16 cellular contexts compared by ENCODE assay signal in the genomic region with DNA sequence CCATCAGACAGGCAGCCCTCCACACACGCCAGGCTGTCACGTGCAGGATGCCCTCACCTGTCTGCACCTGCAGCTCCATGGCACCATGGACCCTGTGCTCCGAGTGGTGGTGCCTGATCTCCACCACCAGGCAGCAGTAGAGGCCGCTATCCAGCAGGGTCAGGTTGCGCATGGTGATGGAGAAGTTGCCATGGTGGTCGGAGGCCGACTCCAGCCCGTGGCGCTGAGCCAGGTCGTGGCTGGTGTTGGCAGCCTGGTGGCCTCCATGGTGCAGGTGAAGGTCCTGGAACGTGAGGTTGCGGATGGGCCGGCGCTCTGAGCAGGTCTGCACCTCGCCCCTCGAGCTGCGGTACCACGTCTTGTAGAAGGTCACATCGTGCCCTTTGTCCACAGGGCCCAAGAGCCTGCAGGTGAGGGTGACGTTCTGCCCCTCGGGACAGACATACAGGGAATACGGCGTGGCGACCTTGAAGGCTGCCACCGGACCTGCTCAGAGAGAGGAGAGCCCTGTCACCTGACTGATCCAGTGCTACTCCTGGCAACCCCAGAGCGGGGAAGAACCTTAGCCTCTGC. TPM values are rescaled to one million over a fixed set of nuclear protein-coding genes. Genes with fewer than 3 reads are reported as not detected.
DNase-seq lines count a peak whose midpoint lies in the region; ATAC-seq and TF ChIP-seq lines count a peak whose summit lies in the region.
"Had no signal": no experiment of that assay in that cellular context is flagged by ENCODE, and none has a peak within 500 bp of the region (broad histone marks: within the 10 kb centered on the region; RNA-seq: fewer than 3 reads in every experiment).

No MANE protein-coding gene starts in this region.

- H3K27ac ChIP-seq in esophagus (ENCODE audit: low read depth in 2 of 2, low read length in 1 of 2): peak overlapping the region; percentile 35 to 90
- H3K27ac ChIP-seq: prostate gland, uterus had no signal

- ATAC-seq in WTC11 (peak; percentile 85), HG03095 (IDR thresholded peaks at IDR 0.05; ENCODE audit: unreplicated experiment) (no peak)
- no peak for ATAC-seq in stimulated activated effector memory CD8-positive, alpha-beta T cell treated with anti-CD3 and anti-CD28 coated beads, Interleukin-12 subunit alpha, Interleukin-12 subunit beta, amount 100 ng/mL, for 72 hours
- ATAC-seq: left lobe of liver had no signal

- 91 to 92% methylated on average over 26 of the region's 26 CpGs for WGBS in esophagus, 2 donors

- TF ChIP-seq CTCF in WTC11 (IDR thresholded peaks at IDR 0.05): peak; percentile 38; the same call in 1 of the 2 replicates

- H3K27me3 Mint-ChIP-seq in activated CD4-positive, alpha-beta T cell treated with anti-CD3 and anti-CD28 coated beads, Interleukin-2, amount 10 ng/mL, durations not matched to agents 7 days and 5 days: no peaks in the 10 kb centered on the region
- no peaks in the 10 kb centered on the region for H3K27me3 Mint-ChIP-seq in WTC11 (ENCODE audit: low read depth)

- H3K36me3 Mint-ChIP-seq in activated CD4-positive, alpha-beta T cell treated with anti-CD3 and anti-CD28 coated beads, Interleukin-2, amount 10 ng/mL, durations not matched to agents 7 days and 5 days (ENCODE audit: low read depth): peaks cover 58% of the 10 kb centered on the region
- H3K36me3 Mint-ChIP-seq in WTC11: no peaks in the 10 kb centered on the region
- peaks cover 68% of the 10 kb centered on the region for H3K36me3 Mint-ChIP-seq in stimulated activated effector memory CD8-positive, alpha-beta T cell treated with anti-CD3 and anti-CD28 coated beads, Interleukin-12 subunit alpha, Interleukin-12 subunit beta, amount 100 ng/mL, for 72 hours

- H3K4me3 ChIP-seq in esophagus (ENCODE audit: low read depth in 1 of 2, low read length in 2 of 2): no peak overlapping the region
- H3K4me3 ChIP-seq: HAP-1, prostate gland, uterus had no signal

- H3K36me3 ChIP-seq in esophagus (ENCODE audit: control insufficient read depth in 2 of 2, insufficient read depth in 2 of 2, low read length in 1 of 2): peaks cover 0 to 20% of the 10 kb centered on the region in 2 donors
- H3K36me3 ChIP-seq: HAP-1, prostate gland, uterus had no signal

- no peaks in the 10 kb centered on the region for H3K27me3 ChIP-seq in esophagus (ENCODE audit: control insufficient read depth in 1 of 2, insufficient read depth in 2 of 2, low read length in 2 of 2)
- H3K27me3 ChIP-seq: uterus had no signal

- H3K9me3 Mint-ChIP-seq in activated CD4-positive, alpha-beta T cell treated with anti-CD3 and anti-CD28 coated beads, Interleukin-2, amount 10 ng/mL, durations not matched to agents 7 days and 5 days: no peaks in the 10 kb centered on the region
- H3K9me3 Mint-ChIP-seq in WTC11: no peaks in the 10 kb centered on the region
- H3K9me3 Mint-ChIP-seq in stimulated activated effector memory CD8-positive, alpha-beta T cell treated with anti-CD3 and anti-CD28 coated beads, Interleukin-12 subunit alpha, Interleukin-12 subunit beta, amount 100 ng/mL, for 72 hours: no peaks in the 10 kb centered on the region

- peaks cover 22 to 48% of the 10 kb centered on the region in 2 donors for H3K4me1 ChIP-seq in esophagus (ENCODE audit: control insufficient read depth in 2 of 2, insufficient read depth in 2 of 2, low read length in 1 of 2)
- H3K4me1 ChIP-seq: HAP-1, prostate gland had no signal

- H3K9me3 ChIP-seq in esophagus (ENCODE audit: control insufficient read depth in 2 of 2, insufficient read depth in 1 of 2, low read depth in 1 of 2, low read length in 1 of 2): no peaks in the 10 kb centered on the region
- H3K9me3 ChIP-seq: HAP-1, prostate gland, uterus had no signal

- CTCF ChIA-PET in activated CD4-positive, alpha-beta T cell treated with anti-CD3 and anti-CD28 coated beads, Interleukin-2, amount 10 ng/mL, durations not matched to agents 7 days and 5 days (lab: Charles Lee): interaction anchor here (0.6 to 5.6 kb wide), 3 partner anchors 11 to 1314 kb away, joined by 3 to 30 read pairs (median 4); a partner anchor contains a TSS
- CTCF ChIA-PET in WTC11 (lab: Charles Lee): interaction anchor here (0.6 to 4.9 kb wide), 5 partner anchors 12 to 260 kb away, joined by 3 to 22 read pairs (median 4); a partner anchor contains a TSS

- no peak for DNase-seq in activated CD4-positive, alpha-beta T cell treated with anti-CD3 and anti-CD28 coated beads, Interleukin-2, amount 10 ng/mL, durations not matched to agents 7 days and 5 days
- no peak for DNase-seq in activated CD4-positive, alpha-beta T cell treated with anti-CD3 and anti-CD28 coated beads for 48 hours
- peak; percentile 46 for DNase-seq in WTC11 (ENCODE audit: low spot score)
- DNase-seq in stimulated activated effector memory CD8-positive, alpha-beta T cell treated with anti-CD3 and anti-CD28 coated beads, Interleukin-12 subunit alpha, Interleukin-12 subunit beta, amount 100 ng/mL, for 72 hours (ENCODE audit: low spot score in 2 of 2): no peak
- DNase-seq in cerebellum (ENCODE audit: low spot score): no peak
- no peak for DNase-seq in cerebellar nuclear complex (lab: John Stamatoyannopoulos, UW)
- DNase-seq: ACHN; activated CD4-positive, alpha-beta T cell treated with anti-CD3 and anti-CD28 coated beads, Interleukin-2, amount 50 U/mL, for 1 hour; NCI-H2227 treated with DMSO at 0.1 percent for 48 hours; uterus had no signal

- H3K27ac Mint-ChIP-seq in activated CD4-positive, alpha-beta T cell treated with anti-CD3 and anti-CD28 coated beads, Interleukin-2, amount 10 ng/mL, durations not matched to agents 7 days and 5 days: peak overlapping the region; percentile 59
- no peak overlapping the region for H3K27ac Mint-ChIP-seq in WTC11
- H3K27ac Mint-ChIP-seq in stimulated activated effector memory CD8-positive, alpha-beta T cell treated with anti-CD3 and anti-CD28 coated beads, Interleukin-12 subunit alpha, Interleukin-12 subunit beta, amount 100 ng/mL, for 72 hours: peak overlapping the region; percentile 83

- POLR2A ChIA-PET in activated CD4-positive, alpha-beta T cell treated with anti-CD3 and anti-CD28 coated beads, Interleukin-2, amount 10 ng/mL, durations not matched to agents 7 days and 5 days (lab: Charles Lee): no interaction called here
- POLR2A ChIA-PET in WTC11 (lab: Charles Lee): no interaction called here

- H3K4me3 Mint-ChIP-seq in activated CD4-positive, alpha-beta T cell treated with anti-CD3 and anti-CD28 coated beads, Interleukin-2, amount 10 ng/mL, durations not matched to agents 7 days and 5 days: no peak overlapping the region
- no peak overlapping the region for H3K4me3 Mint-ChIP-seq in WTC11
- peak overlapping the region; percentile 12 for H3K4me3 Mint-ChIP-seq in stimulated activated effector memory CD8-positive, alpha-beta T cell treated with anti-CD3 and anti-CD28 coated beads, Interleukin-12 subunit alpha, Interleukin-12 subunit beta, amount 100 ng/mL, for 72 hours

- H3K4me1 Mint-ChIP-seq in activated CD4-positive, alpha-beta T cell treated with anti-CD3 and anti-CD28 coated beads, Interleukin-2, amount 10 ng/mL, durations not matched to agents 7 days and 5 days: peaks cover 82% of the 10 kb centered on the region
- H3K4me1 Mint-ChIP-seq in WTC11: peaks cover 8% of the 10 kb centered on the region
- H3K4me1 Mint-ChIP-seq in stimulated activated effector memory CD8-positive, alpha-beta T cell treated with anti-CD3 and anti-CD28 coated beads, Interleukin-12 subunit alpha, Interleukin-12 subunit beta, amount 100 ng/mL, for 72 hours: peaks cover 81% of the 10 kb centered on the region

TF ChIP-seq in WTC11, 78 proteins besides CTCF, POLR2A, EP300 and RAD21:
- 0 out of 2 replicates have a peak, but pooled peaks have one; percentile 6 for TF ChIP-seq FOXP1 (CRISPR knock-in tag; IDR thresholded peaks at IDR 0.05; ENCODE audit: borderline replicate concordance)
- no peak for TF ChIP-seq FOXK1 (CRISPR knock-in tag; IDR thresholded peaks at IDR 0.05)
- no peak for TF ChIP-seq EMX1 (CRISPR knock-in tag; IDR thresholded peaks at IDR 0.05)
- TF ChIP-seq, protein P1, sequence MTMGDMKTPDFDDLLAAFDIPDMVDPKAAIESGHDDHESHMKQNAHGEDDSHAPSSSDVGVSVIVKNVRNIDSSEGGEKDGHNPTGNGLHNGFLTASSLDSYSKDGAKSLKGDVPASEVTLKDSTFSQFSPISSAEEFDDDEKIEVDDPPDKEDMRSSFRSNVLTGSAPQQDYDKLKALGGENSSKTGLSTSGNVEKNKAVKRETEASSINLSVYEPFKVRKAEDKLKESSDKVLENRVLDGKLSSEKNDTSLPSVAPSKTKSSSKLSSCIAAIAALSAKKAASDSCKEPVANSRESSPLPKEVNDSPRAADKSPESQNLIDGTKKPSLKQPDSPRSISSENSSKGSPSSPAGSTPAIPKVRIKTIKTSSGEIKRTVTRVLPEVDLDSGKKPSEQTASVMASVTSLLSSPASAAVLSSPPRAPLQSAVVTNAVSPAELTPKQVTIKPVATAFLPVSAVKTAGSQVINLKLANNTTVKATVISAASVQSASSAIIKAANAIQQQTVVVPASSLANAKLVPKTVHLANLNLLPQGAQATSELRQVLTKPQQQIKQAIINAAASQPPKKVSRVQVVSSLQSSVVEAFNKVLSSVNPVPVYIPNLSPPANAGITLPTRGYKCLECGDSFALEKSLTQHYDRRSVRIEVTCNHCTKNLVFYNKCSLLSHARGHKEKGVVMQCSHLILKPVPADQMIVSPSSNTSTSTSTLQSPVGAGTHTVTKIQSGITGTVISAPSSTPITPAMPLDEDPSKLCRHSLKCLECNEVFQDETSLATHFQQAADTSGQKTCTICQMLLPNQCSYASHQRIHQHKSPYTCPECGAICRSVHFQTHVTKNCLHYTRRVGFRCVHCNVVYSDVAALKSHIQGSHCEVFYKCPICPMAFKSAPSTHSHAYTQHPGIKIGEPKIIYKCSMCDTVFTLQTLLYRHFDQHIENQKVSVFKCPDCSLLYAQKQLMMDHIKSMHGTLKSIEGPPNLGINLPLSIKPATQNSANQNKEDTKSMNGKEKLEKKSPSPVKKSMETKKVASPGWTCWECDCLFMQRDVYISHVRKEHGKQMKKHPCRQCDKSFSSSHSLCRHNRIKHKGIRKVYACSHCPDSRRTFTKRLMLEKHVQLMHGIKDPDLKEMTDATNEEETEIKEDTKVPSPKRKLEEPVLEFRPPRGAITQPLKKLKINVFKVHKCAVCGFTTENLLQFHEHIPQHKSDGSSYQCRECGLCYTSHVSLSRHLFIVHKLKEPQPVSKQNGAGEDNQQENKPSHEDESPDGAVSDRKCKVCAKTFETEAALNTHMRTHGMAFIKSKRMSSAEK (CRISPR knock-in tag; IDR thresholded peaks at IDR 0.05; ENCODE audit: borderline replicate concordance): no peak

RNA-seq across cellular contexts. Expression of a gene that starts 11.7 kb away (rescaled TPM):
- 100 to 1,000 TPM; 120 to 148 TPM for total RNA-seq in activated CD4-positive, alpha-beta T cell treated with anti-CD3 and anti-CD28 coated beads, Interleukin-2, amount 10 ng/mL, durations not matched to agents 7 days and 5 days
- total RNA-seq in WTC11 (2021): 0.74 to 1.3 TPM (median 0.78 TPM) in 3 replicates
- 10 to 100 TPM; 26.6 to 41.9 TPM for polyA plus RNA-seq in esophagus
- total RNA-seq in cerebellum: 4.7 TPM

RNA-seq across cellular contexts. Expression of a gene that starts 42.0 kb away (rescaled TPM):
- under 1 TPM; 0.52 to 0.71 TPM for total RNA-seq in activated CD4-positive, alpha-beta T cell treated with anti-CD3 and anti-CD28 coated beads, Interleukin-2, amount 10 ng/mL, durations not matched to agents 7 days and 5 days
- 0.48 to 0.99 TPM (median 0.85 TPM) in 3 replicates for total RNA-seq in WTC11 (2021)
- polyA plus RNA-seq in esophagus: under 1 TPM; 0.02 to 0.04 TPM
- 1.00 TPM for total RNA-seq in cerebellum
- total RNA-seq: G401, left lobe of liver had no signal

Comparison
In these comparisons a context has a peak if more than half of its experiments do, and no peak if none do; other contexts are left out.
1. RNA of a gene that starts 11.7 kb away (total RNA-seq): 120 to 148 TPM in activated CD4-positive, alpha-beta T cell treated with anti-CD3 and anti-CD28 coated beads, Interleukin-2, amount 10 ng/mL, durations not matched to agents 7 days and 5 days; 4.7 TPM in cerebellum (single experiment) and 0.74 to 1.3 TPM in WTC11; every median in the first group is over 10 times any median in the second.